ENCODE assay signal across 8 cellular contexts in genomic region chr4:107825072-107825789, GRCh38. TPM values are rescaled to one million over a fixed set of nuclear protein-coding genes. Genes with fewer than 3 reads are reported as not detected.
DNase-seq lines count a peak whose midpoint lies in the region; ATAC-seq and TF ChIP-seq lines count a peak whose summit lies in the region.

No MANE protein-coding gene starts in this region.

- WGBS in hepatocyte (ENCODE audit: low lambda C conversion rate, missing lambda C conversion rate) = 2% methylated on average over 29 of the region's 39 CpGs

- H3K27ac ChIP-seq in hepatocyte = peak overlapping the region; percentile 99

- H3K79me2 ChIP-seq in hepatocyte = peaks cover 31% of the 10 kb centered on the region

- ATAC-seq in HG02642 (IDR thresholded peaks at IDR 0.05; ENCODE audit: poor library complexity, unreplicated experiment) = peak; percentile 40

- H4K20me1 ChIP-seq in hepatocyte (ENCODE audit: insufficient read depth, poor library complexity, severe bottlenecking) = no peaks in the 10 kb centered on the region

- in situ Hi-C loops in astrocyte of the cerebellum (cut with HindIII; ENCODE audit: low sequenced_read_pairs) = no loop called here

- peaks cover 15% of the 10 kb centered on the region for H3K4me1 ChIP-seq in hepatocyte (ENCODE audit: insufficient read depth)

- peak overlapping the region; percentile 55 for H2AFZ ChIP-seq in hepatocyte

- TF ChIP-seq CTCF in astrocyte of the cerebellum (IDR thresholded peaks at IDR 0.05; ENCODE audit: low read depth, low read length, missing control alignments) (no peak), hepatocyte (IDR thresholded peaks at IDR 0.05; ENCODE audit: poor library complexity) (no peak)

- H3K4me3 ChIP-seq in astrocyte of the cerebellum (ENCODE audit: low read depth, low read length) (peak overlapping the region; percentile 71), hepatocyte (peak overlapping the region; percentile 86)

- H3K9me3 ChIP-seq in hepatocyte (ENCODE audit: low read depth) = no peaks in the 10 kb centered on the region

- H3K9me2 ChIP-seq in hepatocyte (replicated peaks; ENCODE audit: insufficient read depth) = no peaks in the 10 kb centered on the region

- peak; percentile 3 for DNase-seq in activated CD4-positive, alpha-beta T cell treated with anti-CD3 and anti-CD28 coated beads for 48 hours
- no peak for DNase-seq in activated CD4-positive, alpha-beta T cell treated with anti-CD3 and anti-CD28 coated beads, Interleukin-2, amount 50 U/mL, for 1 hour
- DNase-seq in NCI-H1092 treated with DMSO at 0.1 percent for 48 hours (lab: John Stamatoyannopoulos, UW) (peak; percentile 44), astrocyte of the cerebellum (ENCODE audit: low read depth) (no peak), hepatocyte (ENCODE audit: low spot score) (peak; percentile 72), pulmonary artery endothelial cell (ENCODE audit: low read depth, low spot score) (peak; percentile 27), DMS153 (lab: John Stamatoyannopoulos, UW) (no peak)

- H3K27me3 ChIP-seq in hepatocyte = no peaks in the 10 kb centered on the region

- no peaks in the 10 kb centered on the region for H3K36me3 ChIP-seq in hepatocyte (replicated peaks; ENCODE audit: insufficient read depth, low read depth)

- peak overlapping the region; percentile 87 for H3K4me2 ChIP-seq in hepatocyte

RNA-seq across cellular contexts. Expression of gene SGMS2, which starts 0.5 kb away (rescaled TPM):
- total RNA-seq in hepatocyte (68.9 and 75.7 TPM in 2 replicates), pulmonary artery endothelial cell (78.6 and 121 TPM in 2 replicates)
- 28.7 and 33.1 TPM in 2 replicates for polyA plus RNA-seq in hepatocyte

Comparison
In these comparisons a context has a peak if more than half of its experiments do, and no peak if none do; other contexts are left out.
1. DNase-seq: peak in activated CD4-positive, alpha-beta T cell treated with anti-CD3 and anti-CD28 coated beads for 48 hours (single experiment), NCI-H1092 treated with DMSO at 0.1 percent for 48 hours (single experiment), hepatocyte (single experiment) and pulmonary artery endothelial cell (single experiment); none in activated CD4-positive, alpha-beta T cell treated with anti-CD3 and anti-CD28 coated beads, Interleukin-2, amount 50 U/mL, for 1 hour (single experiment), astrocyte of the cerebellum (single experiment) and DMS153 (single experiment).